Comparison of ENCODE assay signal across 8 cellular contexts in the genomic region with DNA sequence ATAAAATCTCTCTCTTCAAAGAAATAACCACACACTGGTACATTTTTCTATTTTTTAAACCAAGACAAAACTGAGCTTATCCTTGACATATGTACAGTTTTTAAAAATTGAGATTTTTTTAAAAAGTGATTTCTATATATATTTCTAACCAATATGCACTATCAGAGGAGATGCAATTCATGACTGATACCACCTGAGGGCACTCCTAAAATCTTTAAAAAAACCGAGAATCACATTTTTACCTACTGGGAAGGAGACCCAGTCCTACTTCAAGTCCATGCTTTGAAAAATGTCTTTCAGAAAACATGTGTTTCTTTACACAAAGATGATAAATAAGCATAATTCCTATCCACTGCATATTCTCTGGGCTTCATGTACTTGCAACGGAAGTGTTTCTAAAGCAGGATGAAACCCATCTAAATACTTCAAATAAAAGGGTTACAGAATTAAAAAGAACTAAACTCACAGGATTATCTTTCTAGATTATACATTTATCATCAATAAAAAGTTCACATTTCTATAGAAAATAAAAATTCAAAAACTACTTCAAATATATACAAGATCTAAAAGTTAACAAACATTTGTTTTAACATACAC.
DNase-seq lines count a peak whose midpoint lies in the region; ATAC-seq and TF ChIP-seq lines count a peak whose summit lies in the region.

No MANE protein-coding gene starts in this region.

- H3K4me3 Mint-ChIP-seq in activated CD8-positive, alpha-beta T cell treated with anti-CD3 and anti-CD28 coated beads for 36 hours, result no peak overlapping the region
- H3K4me3 Mint-ChIP-seq in activated CD8-positive, alpha-beta T cell treated with anti-CD3 and anti-CD28 coated beads, Interleukin-2, amount 10 ng/mL, durations not matched to agents 7 days and 5 days, result no peak overlapping the region

- H3K27me3 ChIP-seq in OCI-LY3 (ENCODE audit: low read depth, low read length) (no peaks in the 10 kb centered on the region), esophagus squamous epithelium (no peaks in the 10 kb centered on the region)

- no peak overlapping the region for H3K4me2 ChIP-seq in OCI-LY3 (ENCODE audit: low read length)

- no peak for DNase-seq in activated CD8-positive, alpha-beta T cell treated with anti-CD3 and anti-CD28 coated beads for 36 hours
- DNase-seq in activated CD8-positive, alpha-beta T cell treated with anti-CD3 and anti-CD28 coated beads, Interleukin-2, amount 10 ng/mL, durations not matched to agents 7 days and 5 days, result no peak
- no peak for DNase-seq in esophagus squamous epithelium (lab: John Stamatoyannopoulos, UW)
- peak; percentile 48 for DNase-seq in pons (ENCODE audit: low spot score)
- DNase-seq in middle frontal gyrus (ENCODE audit: extremely low spot score, low spot score), result no peak

- H3K36me3 ChIP-seq in OCI-LY3 (replicated peaks; ENCODE audit: low read depth, low read length) (peaks cover 6% of the 10 kb centered on the region), esophagus squamous epithelium (peaks cover 0 to 4% (median 0%) of the 10 kb centered on the region in 3 donors)

- no peak for TF ChIP-seq POLR2A in esophagus squamous epithelium (IDR thresholded peaks at IDR 0.05)

- intact Hi-C loops in activated CD8-positive, alpha-beta T cell treated with anti-CD3 and anti-CD28 coated beads for 36 hours (cut with micrococcal nuclease), result loop anchor here (10.0 kb wide), 1 partner anchor 420 kb away; no protein-coding TSS in a partner anchor
- intact Hi-C loops in esophagus squamous epithelium (cut with DNase I), result no loop called here

- H3K4me3 ChIP-seq in OCI-LY3 (ENCODE audit: low read length) (no peak overlapping the region), esophagus squamous epithelium (no peak overlapping the region)

- CTCF ChIA-PET in activated CD8-positive, alpha-beta T cell treated with anti-CD3 and anti-CD28 coated beads for 36 hours (lab: Charles Lee), result interaction anchor here (0.6 to 1.3 kb wide), 9 partner anchors 9 to 421 kb away, joined by 3 to 6 read pairs (median 4); no protein-coding TSS in a partner anchor
- CTCF ChIA-PET in activated CD8-positive, alpha-beta T cell treated with anti-CD3 and anti-CD28 coated beads, Interleukin-2, amount 10 ng/mL, durations not matched to agents 7 days and 5 days (lab: Charles Lee), result interaction anchor here (0.8 to 2.6 kb wide), 4 partner anchors 18 to 86 kb away, joined by 3 to 9 read pairs (median 3); no protein-coding TSS in a partner anchor

- no peaks in the 10 kb centered on the region for H3K4me1 Mint-ChIP-seq in activated CD8-positive, alpha-beta T cell treated with anti-CD3 and anti-CD28 coated beads for 36 hours (ENCODE audit: low read depth)
- no peaks in the 10 kb centered on the region for H3K4me1 Mint-ChIP-seq in activated CD8-positive, alpha-beta T cell treated with anti-CD3 and anti-CD28 coated beads, Interleukin-2, amount 10 ng/mL, durations not matched to agents 7 days and 5 days (ENCODE audit: low read depth)

- H3K27ac Mint-ChIP-seq in activated CD8-positive, alpha-beta T cell treated with anti-CD3 and anti-CD28 coated beads for 36 hours, result no peak overlapping the region
- H3K27ac Mint-ChIP-seq in activated CD8-positive, alpha-beta T cell treated with anti-CD3 and anti-CD28 coated beads, Interleukin-2, amount 10 ng/mL, durations not matched to agents 7 days and 5 days, result no peak overlapping the region

- no peaks in the 10 kb centered on the region for H4K20me1 ChIP-seq in OCI-LY3 (ENCODE audit: insufficient read depth, low read length)

- H3K9me3 ChIP-seq in OCI-LY3 (ENCODE audit: insufficient read depth, low read length) (0 out of 2 replicates have a peak, but pooled peaks cover 6% of the 10 kb centered on the region), esophagus squamous epithelium (no peaks in the 10 kb centered on the region)

- ATAC-seq in activated CD8-positive, alpha-beta T cell treated with anti-CD3 and anti-CD28 coated beads for 36 hours, result peak; percentile 51
- ATAC-seq in activated CD8-positive, alpha-beta T cell treated with anti-CD3 and anti-CD28 coated beads, Interleukin-2, amount 10 ng/mL, durations not matched to agents 7 days and 5 days, result no peak
- ATAC-seq in HG02642 (IDR thresholded peaks at IDR 0.05; ENCODE audit: poor library complexity, unreplicated experiment) (no peak), GM18519 (IDR thresholded peaks at IDR 0.05; ENCODE audit: low FRiP score, unreplicated experiment) (no peak)

- H3K27me3 Mint-ChIP-seq in activated CD8-positive, alpha-beta T cell treated with anti-CD3 and anti-CD28 coated beads for 36 hours, result peaks cover 3% of the 10 kb centered on the region
- H3K27me3 Mint-ChIP-seq in activated CD8-positive, alpha-beta T cell treated with anti-CD3 and anti-CD28 coated beads, Interleukin-2, amount 10 ng/mL, durations not matched to agents 7 days and 5 days (ENCODE audit: low read depth), result peaks cover 8% of the 10 kb centered on the region

- peaks cover 3% of the 10 kb centered on the region for H3K9me3 Mint-ChIP-seq in activated CD8-positive, alpha-beta T cell treated with anti-CD3 and anti-CD28 coated beads for 36 hours
- H3K9me3 Mint-ChIP-seq in activated CD8-positive, alpha-beta T cell treated with anti-CD3 and anti-CD28 coated beads, Interleukin-2, amount 10 ng/mL, durations not matched to agents 7 days and 5 days (ENCODE audit: insufficient read depth), result peaks cover 4% of the 10 kb centered on the region

- TF ChIP-seq CTCF in activated CD8-positive, alpha-beta T cell treated with anti-CD3 and anti-CD28 coated beads for 36 hours (IDR thresholded peaks at IDR 0.05), result peak; percentile 73
- TF ChIP-seq CTCF in OCI-LY3 (IDR thresholded peaks at IDR 0.05; ENCODE audit: low read depth, low read length) (peak; percentile 77), esophagus squamous epithelium (IDR thresholded peaks at IDR 0.05) (peak in 5 of 6 experiments; percentile 43 to 63 (median 60))

- H3K36me3 Mint-ChIP-seq in activated CD8-positive, alpha-beta T cell treated with anti-CD3 and anti-CD28 coated beads for 36 hours (ENCODE audit: low read depth), result no peaks in the 10 kb centered on the region
- H3K36me3 Mint-ChIP-seq in activated CD8-positive, alpha-beta T cell treated with anti-CD3 and anti-CD28 coated beads, Interleukin-2, amount 10 ng/mL, durations not matched to agents 7 days and 5 days (ENCODE audit: low read depth), result no peaks in the 10 kb centered on the region

- H2AFZ ChIP-seq in OCI-LY3 (ENCODE audit: low read depth, low read length), result no peak overlapping the region

- H3K27ac ChIP-seq in OCI-LY3 (ENCODE audit: low read length) (no peak overlapping the region), esophagus squamous epithelium (no peak overlapping the region)

- POLR2A ChIA-PET in activated CD8-positive, alpha-beta T cell treated with anti-CD3 and anti-CD28 coated beads for 36 hours (lab: Charles Lee), result no interaction called here
- POLR2A ChIA-PET in activated CD8-positive, alpha-beta T cell treated with anti-CD3 and anti-CD28 coated beads, Interleukin-2, amount 10 ng/mL, durations not matched to agents 7 days and 5 days (lab: Charles Lee), result no interaction called here

- H3K79me2 ChIP-seq in OCI-LY3 (ENCODE audit: low read length), result no peaks in the 10 kb centered on the region

- no peak overlapping the region for H3K9ac ChIP-seq in OCI-LY3 (ENCODE audit: low read length)

- WGBS in esophagus squamous epithelium, 2 donors, result 28 to 43% methylated on average over 2 of the region's 2 CpGs

- peaks cover 5% of the 10 kb centered on the region for H3K4me1 ChIP-seq in OCI-LY3 (ENCODE audit: low read length)
- no peaks in the 10 kb centered on the region for H3K4me1 ChIP-seq in esophagus squamous epithelium
